ENCODE assay signal across 8 cellular contexts in the genomic region with DNA sequence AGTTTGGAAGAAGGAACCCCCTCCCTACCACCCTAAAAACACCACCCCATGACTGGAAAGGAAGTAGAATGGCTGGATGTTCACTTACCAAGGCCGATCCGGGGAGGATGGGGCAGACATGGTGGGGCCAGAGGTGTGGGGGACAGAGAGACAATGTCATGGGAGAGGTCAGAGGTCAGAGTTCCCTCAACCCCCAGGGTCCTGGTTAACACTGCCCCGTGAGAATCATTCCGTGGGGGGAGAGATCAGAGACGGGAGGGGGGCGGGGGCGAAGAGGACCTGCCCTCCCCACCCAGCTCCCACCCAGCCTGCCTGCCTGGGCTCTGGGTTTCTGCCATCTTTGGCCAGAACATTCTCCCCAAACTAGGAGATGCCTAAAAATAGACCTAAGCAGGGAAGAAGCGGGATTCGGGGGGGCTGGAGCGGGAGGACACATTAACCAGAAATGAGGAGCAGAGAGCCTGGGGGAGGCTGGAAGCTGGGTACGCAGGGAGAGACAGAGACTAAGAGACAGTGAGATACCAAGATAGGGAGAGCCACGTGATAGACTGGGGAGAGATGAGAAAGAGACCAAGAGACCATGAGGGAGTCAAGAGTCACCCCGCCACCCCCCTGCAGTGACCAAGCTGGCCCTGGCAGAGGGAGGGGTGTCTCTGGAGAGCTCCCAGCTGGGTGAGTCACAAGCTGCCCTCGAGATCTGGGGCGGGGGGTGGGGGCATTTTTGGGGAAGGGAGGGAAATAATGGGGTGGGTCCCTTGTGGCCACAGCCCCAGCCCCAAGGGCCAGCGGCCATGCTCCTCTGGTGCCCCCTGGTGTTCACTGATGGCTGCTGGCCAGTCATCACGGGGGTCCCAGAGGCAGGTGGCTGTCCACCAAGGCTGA. TPM values are rescaled to one million over a fixed set of nuclear protein-coding genes. Genes with fewer than 3 reads are reported as not detected.
A peak's percentile ranks its signal among the peaks of the same experiment; 100 is the strongest.
DNase-seq lines count a peak whose midpoint lies in the region; ATAC-seq and TF ChIP-seq lines count a peak whose summit lies in the region.

No MANE protein-coding gene starts in this region.

- peak; percentile 86 for TF ChIP-seq CTCF in psoas muscle (IDR thresholded peaks at IDR 0.05)

- 19 to 29% (median 27%) methylated on average over 15 to 17 of the region's 17 CpGs for WGBS in psoas muscle, 3 donors

- intact Hi-C loops in left cardiac atrium (cut with DNase I) (loop anchor here (2.0 to 10.0 kb wide), 3 partner anchors 66 to 169 kb away; no protein-coding TSS in a partner anchor), psoas muscle (cut with DNase I) (loop anchor here in 1 of 2 donors (2.0 kb wide), 1 partner anchor 65 kb away; no protein-coding TSS in a partner anchor)

- ATAC-seq in left cardiac atrium (peak; percentile 81 to 83), psoas muscle (peak; percentile 66 to 82 (median 75)), GM21825 (IDR thresholded peaks at IDR 0.05; ENCODE audit: unreplicated experiment) (no peak), GM18505 (IDR thresholded peaks at IDR 0.05; ENCODE audit: unreplicated experiment) (no peak)

- DNase-seq in stimulated activated CD4-positive, alpha-beta T cell treated with anti-CD3 and anti-CD28 coated beads, Interleukin-12 subunit alpha, Interleukin-12 subunit beta, amount 100 ng/mL, for 4 hours, result peak; percentile 44
- DNase-seq in stimulated activated CD4-positive, alpha-beta T cell treated with anti-CD3 and anti-CD28 coated beads, Interleukin-1b, Interleukin-23, amount 100 ng/mL, for 48 hours, result no peak
- DNase-seq in RPMI7951 (ENCODE audit: low read depth) (peak; percentile 92), amygdala (lab: John Stamatoyannopoulos, UW) (peak in 45 of 56 donors; percentile 5 to 87 (median 42)), left cardiac atrium (peak; percentile 87), psoas muscle (peak; percentile 77 to 80)

- peak overlapping the region; percentile 67 for H3K27ac ChIP-seq in psoas muscle

- H3K27me3 ChIP-seq in psoas muscle (ENCODE audit: insufficient read depth in 3 of 3, low read length in 2 of 3), result no peaks in the 10 kb centered on the region

- H3K9me3 ChIP-seq in psoas muscle, result no peaks in the 10 kb centered on the region

- peaks cover 0 to 4% of the 10 kb centered on the region in 2 donors for H3K36me3 ChIP-seq in psoas muscle (ENCODE audit: insufficient read depth in 1 of 2, low read depth in 1 of 2)

- peaks cover 4% of the 10 kb centered on the region for H3K4me1 ChIP-seq in psoas muscle

- peak overlapping the region; percentile 42 for H3K4me3 ChIP-seq in psoas muscle

- TF ChIP-seq POLR2A in GM18505 (IDR thresholded peaks at IDR 0.05; ENCODE audit: borderline replicate concordance, extremely low read depth, insufficient read depth, insufficient read length), result no peak

RNA-seq across cellular contexts. Expression of a gene that starts 6.1 kb away (rescaled TPM):
- total RNA-seq in RPMI7951 (2014; rRNA removed; shearing (Covaris generic)), result 88.9 and 115 TPM in 2 replicates
- total RNA-seq in left cardiac atrium (100 to 1,000 TPM; 238 to 255 TPM), psoas muscle (100 to 1,000 TPM in 1 of 4 donors, 10 to 100 TPM in 3; 44.0 to 103 (median 68.0) TPM)
- polyA plus RNA-seq in psoas muscle, result 10 to 100 TPM; 23.7 to 29.9 (median 25.8) TPM

RNA-seq across cellular contexts. Expression of a gene that starts 36.0 kb away (rescaled TPM):
- total RNA-seq in RPMI7951 (2014; rRNA removed; shearing (Covaris generic)), result not detected in 2 replicates
- total RNA-seq in left cardiac atrium (10 to 100 TPM in 1 of 2 donors, 1 to 10 TPM in 1; 4.0 to 20.3 TPM), psoas muscle (under 1 TPM in 2 of 4 donors, not detected in 2; 0.48 to 0.49 TPM)
- polyA plus RNA-seq in psoas muscle, result 10 to 100 TPM in 1 of 3 donors, under 1 TPM in 2; 0.08 to 14.6 (median 0.15) TPM

RNA-seq across cellular contexts. Expression of a gene that starts 47.9 kb away (rescaled TPM):
- total RNA-seq in RPMI7951 (2014; rRNA removed; shearing (Covaris generic)), result 57.7 and 85.1 TPM in 2 replicates
- total RNA-seq in left cardiac atrium (1 to 10 TPM; 3.4 to 3.9 TPM), psoas muscle (1 to 10 TPM in 2 of 4 donors, under 1 TPM in 2; 0.51 to 1.7 (median 0.98) TPM)
- polyA plus RNA-seq in psoas muscle, result under 1 TPM; 0.14 to 0.55 (median 0.44) TPM

RNA-seq across cellular contexts. Expression of a gene that starts 58.9 kb away (rescaled TPM):
- total RNA-seq in RPMI7951 (2014; rRNA removed; shearing (Covaris generic)), result 2.5 and 3.2 TPM in 2 replicates
- total RNA-seq in left cardiac atrium (10 to 100 TPM; 37.5 to 61.1 TPM), psoas muscle (10 to 100 TPM; 14.5 to 27.1 (median 17.8) TPM)
- 10 to 100 TPM in 2 of 3 donors, 1 to 10 TPM in 1; 8.7 to 16.0 (median 11.4) TPM for polyA plus RNA-seq in psoas muscle

Comparison
In these comparisons a context has a peak if more than half of its experiments do, and no peak if none do; other contexts are left out.
1. ATAC-seq: peak in left cardiac atrium (2 of 2) and psoas muscle (4 of 4); none in GM21825 (single experiment) and GM18505 (single experiment).
2. RNA of a gene that starts 47.9 kb away (total RNA-seq): 57.7 to 85.1 TPM in RPMI7951; 3.4 to 3.9 TPM in left cardiac atrium and 0.51 to 1.7 TPM in psoas muscle; every median in the first group is over 10 times any median in the second.